ENCODE assay signal across 25 cellular contexts in the genomic region with DNA sequence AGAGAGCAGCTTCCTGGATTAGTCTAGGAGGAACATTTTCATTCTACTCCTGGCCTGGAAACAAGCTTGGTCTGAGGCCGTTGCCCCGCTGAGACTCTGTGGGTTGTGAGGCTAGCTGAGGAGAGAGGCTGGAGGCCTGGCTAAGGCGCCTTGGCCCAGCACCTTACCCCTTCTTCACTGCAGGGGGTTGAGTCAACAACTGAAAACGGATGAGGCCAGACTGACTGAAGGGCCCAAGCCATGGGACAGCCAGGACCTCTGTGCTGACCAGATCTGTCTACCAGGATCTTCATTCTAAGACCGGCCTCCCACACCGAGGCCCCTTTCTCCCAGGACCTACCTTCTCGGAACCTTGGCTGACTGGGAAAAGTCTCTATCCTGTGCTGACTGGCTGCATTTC. TPM values are rescaled to one million over a fixed set of nuclear protein-coding genes. Genes with fewer than 3 reads are reported as not detected.
DNase-seq lines count a peak whose midpoint lies in the region; ATAC-seq, FAIRE-seq and TF ChIP-seq lines count a peak whose summit lies in the region.
"Had no signal": no experiment of that assay in that cellular context is flagged by ENCODE, and none has a peak within 500 bp of the region (broad histone marks: within the 10 kb centered on the region; RNA-seq: fewer than 3 reads in every experiment).

No MANE protein-coding gene starts in this region.

- no peak overlapping the region for H2BK12ac ChIP-seq in H1 (ENCODE audit: low read depth, low read length)

- no peak overlapping the region for H3K27ac ChIP-seq in H1 (ENCODE audit: low read depth, low read length)
- H3K27ac ChIP-seq: A549; BLaER1 treated with 17β-estradiol and CSF1 and Interleukin-3, amounts not matched to agents 10 nM and 100 nM had no signal

- no peak overlapping the region for H3K4me3 Mint-ChIP-seq in activated CD4-positive, alpha-beta T cell treated with anti-CD3 and anti-CD28 coated beads, Interleukin-2, amount 10 ng/mL, durations not matched to agents 24 days and 14 days
- H3K4me3 Mint-ChIP-seq: CD14-positive monocyte; CD4-positive, alpha-beta T cell; CD8-positive, alpha-beta memory T cell; GM23338 had no signal

- H3K4me1 ChIP-seq in H1 (replicated peaks in 1 of 4; ENCODE audit: control insufficient read depth in 3 of 4, insufficient read depth in 4 of 4, low read length in 3 of 4) = peaks cover 0 to 10% (median 6%) of the 10 kb centered on the region in 4 experiments; a peak in 5 of 7 replicates
- H3K4me1 ChIP-seq: BE2C, HAP-1 had no signal

- POLR2A ChIA-PET in H1 (lab: Charles Lee; ENCODE audit: partially characterized antibody) = no interaction called here

- WGBS in H1 (ENCODE audit: extremely low coverage in 1 of 2, insufficient coverage in 1 of 2, insufficient read length in 1 of 2, insufficient replicate concordance in 2 of 2, low coverage in 1 of 2, low lambda C conversion rate in 2 of 2, missing lambda C conversion rate in 1 of 2), 2 experiments = 83% methylated on average over 7 of the region's 7 CpGs; no CpG with 5 or more reads in 1 of the 2 experiments

- no peak overlapping the region for H3K4me2 ChIP-seq in H1 (ENCODE audit: insufficient read depth in 1 of 2, low read depth in 2 of 2, low read length in 2 of 2)
- H3K4me2 ChIP-seq: A549; BLaER1 treated with 17β-estradiol and CSF1 and Interleukin-3, amounts not matched to agents 10 nM and 100 nM; GM23338 had no signal

- TF ChIP-seq CTCF in H1 (IDR thresholded peaks at IDR 0.05; ENCODE audit: control extremely low read depth in 1 of 3, insufficient read depth in 1 of 3, low read depth in 1 of 3, low read length in 3 of 3) = no peak

- no peak overlapping the region; the same call in 1 of the 2 replicates for H4K8ac ChIP-seq in H1 (ENCODE audit: extremely low read depth, insufficient read depth, low read length)

- H3K9ac ChIP-seq in H1 (replicated peaks in 1 of 4; ENCODE audit: extremely low read depth in 1 of 4, low read depth in 3 of 4, low read length in 3 of 4) = no peak overlapping the region
- H3K9ac ChIP-seq: BLaER1 treated with 17β-estradiol and CSF1 and Interleukin-3, amounts not matched to agents 10 nM and 100 nM had no signal

- ATAC-seq in Right ventricle myocardium superior (ENCODE audit: poor library complexity) (no peak), left cardiac atrium (no peak)
- ATAC-seq: GM12878, GM23338 had no signal

- no peak overlapping the region for H3K4ac ChIP-seq in H1 (replicated peaks; ENCODE audit: insufficient read length, low read depth, low read length)

- no peak for FAIRE-seq in H1 (lab: Jason Lieb, UNC)
- FAIRE-seq: G401.6, GM12878, GM19239, H54 had no signal

- H2AK5ac ChIP-seq in H1 (ENCODE audit: low read depth, low read length) = no peak overlapping the region

- H3K27ac Mint-ChIP-seq in activated CD4-positive, alpha-beta T cell treated with anti-CD3 and anti-CD28 coated beads, Interleukin-2, amount 10 ng/mL, durations not matched to agents 24 days and 14 days = no peak overlapping the region
- H3K27ac Mint-ChIP-seq: CD14-positive monocyte; CD4-positive, alpha-beta T cell; GM23338 had no signal

- H3K9me3 ChIP-seq in H1 (ENCODE audit: insufficient read depth in 2 of 2, low read depth in 1 of 2, low read length in 1 of 2) = no peaks in the 10 kb centered on the region
- H3K9me3 ChIP-seq: A549, BE2C, HAP-1 had no signal

- no peak overlapping the region for H3K18ac ChIP-seq in H1 (ENCODE audit: extremely low read depth, low read length)

- H3K23me2 ChIP-seq in H1 (ENCODE audit: low read depth, low read length) = peaks cover 5% of the 10 kb centered on the region; the same call in 1 of the 2 replicates

- no peaks in the 10 kb centered on the region for H3K36me3 Mint-ChIP-seq in activated CD4-positive, alpha-beta T cell treated with anti-CD3 and anti-CD28 coated beads, Interleukin-2, amount 10 ng/mL, durations not matched to agents 24 days and 14 days (ENCODE audit: low read depth)
- H3K36me3 Mint-ChIP-seq: CD8-positive, alpha-beta memory T cell had no signal

- no peaks in the 10 kb centered on the region for H4K20me1 ChIP-seq in H1 (replicated peaks in 1 of 2; ENCODE audit: control insufficient read depth in 1 of 2, insufficient read depth in 2 of 2, low read length in 2 of 2)

- H2BK15ac ChIP-seq in H1 (ENCODE audit: low read length) = 0 out of 2 replicates have a peak overlapping the region, but pooled peaks have one; percentile 63

- no peak for TF ChIP-seq POLR2A in H1 (IDR thresholded peaks at IDR 0.05; ENCODE audit: control extremely low read depth in 1 of 2, low read depth in 2 of 2, low read length in 2 of 2)

- no peak overlapping the region for H2BK120ac ChIP-seq in H1 (replicated peaks; ENCODE audit: low read depth, low read length)

- H3K27me3 Mint-ChIP-seq in activated CD4-positive, alpha-beta T cell treated with anti-CD3 and anti-CD28 coated beads, Interleukin-2, amount 10 ng/mL, durations not matched to agents 24 days and 14 days = peaks cover 49% of the 10 kb centered on the region

- CTCF ChIA-PET in H1 (lab: Charles Lee; ENCODE audit: partially characterized antibody) = interaction anchor here (0.7 to 1.8 kb wide), 6 partner anchors 11 to 171 kb away, joined by 3 to 7 read pairs (median 4); no protein-coding TSS in a partner anchor

- no peaks in the 10 kb centered on the region for H3K79me2 ChIP-seq in H1 (ENCODE audit: control insufficient read depth in 1 of 2, insufficient read depth in 2 of 2, low read length in 2 of 2)

- no peak overlapping the region for H3K14ac ChIP-seq in H1 (ENCODE audit: insufficient read length)

- no peaks in the 10 kb centered on the region for H3K79me1 ChIP-seq in H1 (ENCODE audit: low read depth, low read length)

- H3K36me3 ChIP-seq in H1 (ENCODE audit: control insufficient read depth in 2 of 4, insufficient read depth in 4 of 4, low read length in 3 of 4) = no peaks in the 10 kb centered on the region
- H3K36me3 ChIP-seq: BE2C; BLaER1 treated with 17β-estradiol and CSF1 and Interleukin-3, amounts not matched to agents 10 nM and 100 nM; HAP-1 had no signal

- peaks cover 9 to 31% (median 23%) of the 10 kb centered on the region in 4 experiments for H3K27me3 ChIP-seq in H1 (replicated peaks in 1 of 4; ENCODE audit: control insufficient read depth in 3 of 4, extremely low read depth in 1 of 4, insufficient read depth in 3 of 4, low read length in 3 of 4)

- H3K56ac ChIP-seq in H1 (replicated peaks; ENCODE audit: insufficient read length, low read depth, low read length) = no peak overlapping the region

- H4K91ac ChIP-seq in H1 (replicated peaks; ENCODE audit: insufficient read length, low read length) = no peak overlapping the region

- H2BK20ac ChIP-seq in H1 (ENCODE audit: low read length) = no peak overlapping the region

- TF ChIP-seq EP300 in H1 (IDR thresholded peaks at IDR 0.05; ENCODE audit: borderline replicate concordance in 1 of 2, low read depth in 2 of 2, low read length in 2 of 2) = no peak

- H3K9me3 Mint-ChIP-seq in activated CD4-positive, alpha-beta T cell treated with anti-CD3 and anti-CD28 coated beads, Interleukin-2, amount 10 ng/mL, durations not matched to agents 24 days and 14 days = no peaks in the 10 kb centered on the region
- H3K9me3 Mint-ChIP-seq: CD4-positive, alpha-beta T cell; GM23338 had no signal

- no peak overlapping the region for H2AFZ ChIP-seq in H1 (ENCODE audit: low read length)
- H2AFZ ChIP-seq: GM23338 had no signal

- peak; percentile 13 for DNase-seq in EH (ENCODE audit: low read depth)
- peak; percentile 34 for DNase-seq in M059J (ENCODE audit: low read depth)
- no peak for DNase-seq in H1 (ENCODE audit: low read depth in 1 of 2, low spot score in 2 of 2)
- DNase-seq in activated CD4-positive, alpha-beta T cell treated with anti-CD3 and anti-CD28 coated beads, Interleukin-2, amount 10 ng/mL, durations not matched to agents 24 days and 14 days = no peak
- no peak for DNase-seq in Right ventricle myocardium superior
- DNase-seq in left cardiac atrium = no peak
- DNase-seq: 8988T; ACHN; AML-193; BE2C; Calu3; CD4-positive, alpha-beta T cell; CD8-positive, alpha-beta memory T cell; DMS53; DMS79 treated with DMSO at 0.1 percent for 48 hours had no signal

- H3K4me3 ChIP-seq in H1 (ENCODE audit: extremely low read depth in 1 of 4, insufficient read depth in 2 of 4, low read depth in 3 of 4, low read length in 4 of 4) = no peak overlapping the region
- H3K4me3 ChIP-seq: A549; BLaER1 treated with 17β-estradiol and CSF1 and Interleukin-3, amounts not matched to agents 10 nM and 100 nM; GM12878; GM23338; HAP-1 had no signal

- H2BK5ac ChIP-seq in H1 (ENCODE audit: low read depth, low read length) = no peak overlapping the region

- no peak for TF ChIP-seq RAD21 in H1 (IDR thresholded peaks at IDR 0.05 in 1 of 2, conservative IDR thresholded peaks at IDR 0.05 in 1 of 2; ENCODE audit: low read depth in 2 of 2, low read length in 2 of 2)

- no peak overlapping the region for H4K5ac ChIP-seq in H1 (ENCODE audit: insufficient read length, low read depth, low read length)

- intact Hi-C loops in activated CD4-positive, alpha-beta T cell treated with anti-CD3 and anti-CD28 coated beads, Interleukin-2, amount 10 ng/mL, durations not matched to agents 24 days and 14 days (cut with micrococcal nuclease) = no loop called here
- intact Hi-C loops in Right ventricle myocardium superior (cut with DNase I) = no loop called here
- intact Hi-C loops in left cardiac atrium (cut with DNase I) = no loop called here

- peaks cover 12% of the 10 kb centered on the region for H3K4me1 Mint-ChIP-seq in activated CD4-positive, alpha-beta T cell treated with anti-CD3 and anti-CD28 coated beads, Interleukin-2, amount 10 ng/mL, durations not matched to agents 24 days and 14 days

- no peak overlapping the region for H3K23ac ChIP-seq in H1 (ENCODE audit: insufficient read length)

RNA-seq across cellular contexts. Expression of a gene that starts 3.5 kb away (rescaled TPM):
- total RNA-seq in M059J (2014; rRNA removed; shearing (Covaris generic)) = not detected in 2 replicates
- 0.77 TPM in 1 of 2 replicates, not detected in the other for total RNA-seq in H1 (2021; fragmentation: NEBNext Ultra II Directional; extraction: Animal tissue kit (Norgen Biotek cat#: 25700))
- polyA plus RNA-seq in H1 (2011; rRNA removed) = 0.18 and 0.42 TPM in 2 replicates
- polyA plus RNA-seq in H1 (2011; cell fraction: cytosol; rRNA removed) = not detected
- polyA plus RNA-seq in H1 (2011; cell fraction: nucleus; rRNA removed) = not detected
- polyA plus RNA-seq in H1 (2012, experiment 1 of 2) = 0.35 TPM in 1 of 4 replicates, not detected in the others
- not detected for polyA plus RNA-seq in H1 (2012, experiment 2 of 2)
- polyA plus RNA-seq in H1 (2013, experiment 1 of 2) = 0.69 TPM
- polyA plus RNA-seq in H1 (2013, experiment 2 of 2) = 0.28 TPM
- not detected in 2 replicates for polyA minus RNA-seq in H1 (2011; rRNA and poly(A)+ RNA removed)
- polyA minus RNA-seq in H1 (2011; cell fraction: cytosol; rRNA and poly(A)+ RNA removed) = not detected
- not detected for polyA minus RNA-seq in H1 (2011; cell fraction: nucleus; rRNA and poly(A)+ RNA removed)
- total RNA-seq in activated CD4-positive, alpha-beta T cell treated with anti-CD3 and anti-CD28 coated beads, Interleukin-2, amount 10 ng/mL, durations not matched to agents 24 days and 14 days = not detected in 2 replicates
- total RNA-seq in Right ventricle myocardium superior = 0.51 TPM
- not detected for total RNA-seq in left cardiac atrium
- total RNA-seq: Calu3; CD8-positive, alpha-beta memory T cell; Daoy; GM12878; GM23338 had no signal
- polyA plus RNA-seq: A549; CD14-positive monocyte; CD8-positive, alpha-beta memory T cell; GM12878 had no signal

RNA-seq across cellular contexts. Expression of a gene that starts 16.6 kb away (rescaled TPM):
- not detected in 2 replicates for total RNA-seq in M059J (2014; rRNA removed; shearing (Covaris generic))
- not detected in 2 replicates for total RNA-seq in H1 (2021; fragmentation: NEBNext Ultra II Directional; extraction: Animal tissue kit (Norgen Biotek cat#: 25700))
- polyA plus RNA-seq in H1 (2011; rRNA removed) = not detected in 2 replicates
- polyA plus RNA-seq in H1 (2011; cell fraction: cytosol; rRNA removed) = not detected
- polyA plus RNA-seq in H1 (2011; cell fraction: nucleus; rRNA removed) = not detected
- 0.51 to 0.70 TPM in 2 of 4 replicates, not detected in the others for polyA plus RNA-seq in H1 (2012, experiment 1 of 2)
- not detected for polyA plus RNA-seq in H1 (2012, experiment 2 of 2)
- polyA plus RNA-seq in H1 (2013, experiment 1 of 2) = 0.95 TPM
- 0.85 TPM for polyA plus RNA-seq in H1 (2013, experiment 2 of 2)
- not detected in 2 replicates for polyA minus RNA-seq in H1 (2011; rRNA and poly(A)+ RNA removed)
- polyA minus RNA-seq in H1 (2011; cell fraction: cytosol; rRNA and poly(A)+ RNA removed) = not detected
- polyA minus RNA-seq in H1 (2011; cell fraction: nucleus; rRNA and poly(A)+ RNA removed) = not detected
- 0.73 TPM in 1 of 2 replicates, not detected in the other for total RNA-seq in activated CD4-positive, alpha-beta T cell treated with anti-CD3 and anti-CD28 coated beads, Interleukin-2, amount 10 ng/mL, durations not matched to agents 24 days and 14 days
- total RNA-seq in Right ventricle myocardium superior = not detected
- total RNA-seq in left cardiac atrium = under 1 TPM; 0.65 to 0.92 TPM
- total RNA-seq: Calu3, Daoy, GM12878, GM23338 had no signal
- polyA plus RNA-seq: A549, CD14-positive monocyte, GM12878 had no signal

RNA-seq across cellular contexts. Expression of a gene that starts 42.2 kb away (rescaled TPM):
- total RNA-seq in M059J (2014; rRNA removed; shearing (Covaris generic)) = 82.8 and 98.3 TPM in 2 replicates
- total RNA-seq in H1 (2021; fragmentation: NEBNext Ultra II Directional; extraction: Animal tissue kit (Norgen Biotek cat#: 25700)) = 100 and 103 TPM in 2 replicates
- polyA plus RNA-seq in H1 (2011; rRNA removed) = 83.6 and 99.2 TPM in 2 replicates
- polyA plus RNA-seq in H1 (2011; cell fraction: cytosol; rRNA removed) = 125 TPM
- polyA plus RNA-seq in H1 (2011; cell fraction: nucleus; rRNA removed) = 95.7 TPM
- 81.4 to 116 TPM (median 109 TPM) in 4 replicates for polyA plus RNA-seq in H1 (2012, experiment 1 of 2)
- polyA plus RNA-seq in H1 (2012, experiment 2 of 2) = 82.9 TPM
- 62.7 TPM for polyA plus RNA-seq in H1 (2013, experiment 1 of 2)
- polyA plus RNA-seq in H1 (2013, experiment 2 of 2) = 62.2 TPM
- 17.6 and 27.5 TPM in 2 replicates for polyA minus RNA-seq in H1 (2011; rRNA and poly(A)+ RNA removed)
- polyA minus RNA-seq in H1 (2011; cell fraction: cytosol; rRNA and poly(A)+ RNA removed) = 38.5 TPM
- polyA minus RNA-seq in H1 (2011; cell fraction: nucleus; rRNA and poly(A)+ RNA removed) = 29.2 TPM
- total RNA-seq in activated CD4-positive, alpha-beta T cell treated with anti-CD3 and anti-CD28 coated beads, Interleukin-2, amount 10 ng/mL, durations not matched to agents 24 days and 14 days = 123 and 130 TPM in 2 replicates
- total RNA-seq in Right ventricle myocardium superior = 49.9 TPM
- 10 to 100 TPM; 42.7 to 42.8 TPM for total RNA-seq in left cardiac atrium

RNA-seq across cellular contexts. Expression of a gene that starts 44.6 kb away (rescaled TPM):
- total RNA-seq in M059J (2014; rRNA removed; shearing (Covaris generic)) = not detected in 2 replicates
- 0.61 and 0.82 TPM in 2 replicates for total RNA-seq in H1 (2021; fragmentation: NEBNext Ultra II Directional; extraction: Animal tissue kit (Norgen Biotek cat#: 25700))
- 0.09 and 0.16 TPM in 2 replicates for polyA plus RNA-seq in H1 (2011; rRNA removed)
- polyA plus RNA-seq in H1 (2011; cell fraction: cytosol; rRNA removed) = 0.16 TPM
- polyA plus RNA-seq in H1 (2011; cell fraction: nucleus; rRNA removed) = 1.5 TPM
- polyA plus RNA-seq in H1 (2012, experiment 1 of 2) = 0.27 to 0.90 TPM (median 0.64 TPM) in 3 of 4 replicates, not detected in the other
- polyA plus RNA-seq in H1 (2012, experiment 2 of 2) = not detected
- not detected for polyA plus RNA-seq in H1 (2013, experiment 1 of 2)
- 0.18 TPM for polyA plus RNA-seq in H1 (2013, experiment 2 of 2)
- polyA minus RNA-seq in H1 (2011; rRNA and poly(A)+ RNA removed) = 0.34 and 1.4 TPM in 2 replicates
- not detected for polyA minus RNA-seq in H1 (2011; cell fraction: cytosol; rRNA and poly(A)+ RNA removed)
- polyA minus RNA-seq in H1 (2011; cell fraction: nucleus; rRNA and poly(A)+ RNA removed) = 2.2 TPM
- 1.7 and 2.7 TPM in 2 replicates for total RNA-seq in activated CD4-positive, alpha-beta T cell treated with anti-CD3 and anti-CD28 coated beads, Interleukin-2, amount 10 ng/mL, durations not matched to agents 24 days and 14 days
- total RNA-seq in Right ventricle myocardium superior (not detected), left cardiac atrium (not detected)
- total RNA-seq: CD4-positive, alpha-beta T cell; Daoy; GM23338 had no signal
- polyA plus RNA-seq: CD14-positive monocyte; CD8-positive, alpha-beta memory T cell; GM23338 had no signal

Comparison
In these comparisons a context has a peak if more than half of its experiments do, and no peak if none do; other contexts are left out.
1. DNase-seq: peak in EH (single experiment) and M059J (single experiment); none in H1 (0 of 2), activated CD4-positive, alpha-beta T cell treated with anti-CD3 and anti-CD28 coated beads, Interleukin-2, amount 10 ng/mL, durations not matched to agents 24 days and 14 days (single experiment), Right ventricle myocardium superior (single experiment) and left cardiac atrium (single experiment).